10 cellular contexts compared by ENCODE assay signal in the genomic region with DNA sequence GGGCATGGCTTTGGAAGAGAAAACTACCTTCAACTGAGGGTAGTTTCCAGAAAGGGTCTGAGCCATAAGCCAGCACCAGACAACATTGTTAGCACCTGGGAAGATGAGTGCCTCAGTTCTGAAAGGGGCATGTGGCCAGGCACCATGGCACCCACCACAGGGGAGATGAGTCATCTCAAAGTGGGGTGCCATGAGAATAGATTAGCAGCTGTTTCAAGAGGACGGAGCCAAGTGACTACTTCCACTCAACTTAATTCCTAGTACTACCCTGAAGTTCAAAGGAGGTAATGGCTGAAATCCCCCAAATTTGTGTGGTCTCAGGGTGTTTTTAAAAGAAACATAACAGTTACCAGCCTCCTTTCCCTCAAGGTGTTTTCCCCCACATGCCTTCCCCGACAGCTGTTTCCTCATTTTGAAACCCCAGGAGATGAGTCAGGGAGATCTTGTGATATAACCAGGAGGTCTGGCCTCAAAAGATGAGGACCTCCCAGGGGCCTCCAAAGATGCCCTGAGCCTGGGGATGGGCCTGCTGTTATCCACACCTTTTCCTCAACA. TPM values are rescaled to one million over a fixed set of nuclear protein-coding genes. Genes with fewer than 3 reads are reported as not detected.
A peak's percentile ranks its signal among the peaks of the same experiment; 100 is the strongest.
DNase-seq lines count a peak whose midpoint lies in the region; ATAC-seq and TF ChIP-seq lines count a peak whose summit lies in the region.
"Had no signal": no experiment of that assay in that cellular context is flagged by ENCODE, and none has a peak within 500 bp of the region (broad histone marks: within the 10 kb centered on the region; RNA-seq: fewer than 3 reads in every experiment).

No MANE protein-coding gene starts in this region.

- no peaks in the 10 kb centered on the region for H3K9me2 ChIP-seq in hepatocyte (replicated peaks; ENCODE audit: insufficient read depth)

- peaks cover 0 to 3% of the 10 kb centered on the region in 2 donors for H3K36me3 Mint-ChIP-seq in activated T-cell treated with anti-CD3 and anti-CD28 coated beads, Interleukin-2, amount 50 U/mL, for 72 hours (ENCODE audit: insufficient read depth in 2 of 2)

- TF ChIP-seq CTCF in GM12865 (IDR thresholded peaks at IDR 0.05; ENCODE audit: insufficient read depth, low read depth, low read length, missing control alignments) (no peak), hepatocyte (IDR thresholded peaks at IDR 0.05; ENCODE audit: poor library complexity) (no peak), sigmoid colon (IDR thresholded peaks at IDR 0.05) (no peak)

- H3K36me3 ChIP-seq in hepatocyte (replicated peaks; ENCODE audit: insufficient read depth, low read depth): no peaks in the 10 kb centered on the region
- no peaks in the 10 kb centered on the region for H3K36me3 ChIP-seq in sigmoid colon

- no peak overlapping the region for H2AFZ ChIP-seq in hepatocyte

- H3K27ac ChIP-seq in hepatocyte (no peak overlapping the region), sigmoid colon (no peak overlapping the region)

- H3K27me3 ChIP-seq in hepatocyte (no peaks in the 10 kb centered on the region), sigmoid colon (no peaks in the 10 kb centered on the region)

- peak; percentile 72 for ATAC-seq in GM19395 (IDR thresholded peaks at IDR 0.05; ENCODE audit: unreplicated experiment)
- peak; percentile 68 for ATAC-seq in HG03108 (IDR thresholded peaks at IDR 0.05; ENCODE audit: unreplicated experiment)
- peak; percentile 93 to 94 for ATAC-seq in activated T-cell treated with anti-CD3 and anti-CD28 coated beads, Interleukin-2, amount 50 U/mL, for 72 hours (replicated peaks in 1 of 2)

- intact Hi-C loops in sigmoid colon (cut with DNase I): no loop called here

- no peaks in the 10 kb centered on the region for H3K9me3 ChIP-seq in hepatocyte (ENCODE audit: low read depth)
- no peaks in the 10 kb centered on the region for H3K9me3 ChIP-seq in sigmoid colon

- no peak for TF ChIP-seq EP300 in sigmoid colon (IDR thresholded peaks at IDR 0.05)

- H3K27ac Mint-ChIP-seq in activated T-cell treated with anti-CD3 and anti-CD28 coated beads, Interleukin-2, amount 50 U/mL, for 72 hours: peak overlapping the region; percentile 51

- H3K27me3 Mint-ChIP-seq in activated T-cell treated with anti-CD3 and anti-CD28 coated beads, Interleukin-2, amount 50 U/mL, for 72 hours (ENCODE audit: low read depth): peaks cover 58% of the 10 kb centered on the region

- H3K4me1 Mint-ChIP-seq in activated T-cell treated with anti-CD3 and anti-CD28 coated beads, Interleukin-2, amount 50 U/mL, for 72 hours (ENCODE audit: low read depth): peaks cover 25% of the 10 kb centered on the region

- WGBS in hepatocyte (ENCODE audit: low lambda C conversion rate, missing lambda C conversion rate): 85% methylated on average over 2 of the region's 2 CpGs
- WGBS in sigmoid colon, 2 donors: 59 to 76% methylated on average over 2 of the region's 2 CpGs

- TF ChIP-seq POLR2A in sigmoid colon (IDR thresholded peaks at IDR 0.05): no peak

- H3K79me2 ChIP-seq in hepatocyte: no peaks in the 10 kb centered on the region

- DNase-seq in GM12865 (ENCODE audit: low read depth): peak; percentile 75
- peak; percentile 67 to 81 for DNase-seq in activated T-cell treated with anti-CD3 and anti-CD28 coated beads, Interleukin-2, amount 50 U/mL, for 72 hours
- DNase-seq in hepatocyte (ENCODE audit: low spot score): no peak
- DNase-seq in sigmoid colon: no peak
- DNase-seq in inferior parietal cortex (ENCODE audit: extremely low spot score): no peak
- DNase-seq in NCI-H82 (lab: John Stamatoyannopoulos, UW): no peak
- DNase-seq: NCI-H2081 treated with DMSO at 0.1 percent for 48 hours had no signal

- H3K4me2 ChIP-seq in hepatocyte: no peak overlapping the region

- H3K4me3 Mint-ChIP-seq in activated T-cell treated with anti-CD3 and anti-CD28 coated beads, Interleukin-2, amount 50 U/mL, for 72 hours: peak overlapping the region; percentile 18 to 43

- H3K4me1 ChIP-seq in hepatocyte (ENCODE audit: insufficient read depth) (no peaks in the 10 kb centered on the region), sigmoid colon (no peaks in the 10 kb centered on the region)

- peaks cover 3 to 7% of the 10 kb centered on the region in 2 donors for H3K9me3 Mint-ChIP-seq in activated T-cell treated with anti-CD3 and anti-CD28 coated beads, Interleukin-2, amount 50 U/mL, for 72 hours

- H3K4me3 ChIP-seq in GM12865 (ENCODE audit: low read depth, low read length) (no peak overlapping the region), hepatocyte (no peak overlapping the region), sigmoid colon (no peak overlapping the region)

- no peaks in the 10 kb centered on the region for H4K20me1 ChIP-seq in hepatocyte (ENCODE audit: insufficient read depth, poor library complexity, severe bottlenecking)

RNA-seq across cellular contexts. Expression of a gene that starts 27.8 kb away (rescaled TPM):
- not detected for total RNA-seq in activated T-cell treated with anti-CD3 and anti-CD28 coated beads, Interleukin-2, amount 50 U/mL, for 72 hours
- total RNA-seq in hepatocyte (not detected in 2 replicates), sigmoid colon (not detected)
- polyA plus RNA-seq in hepatocyte (not detected in 2 replicates), sigmoid colon (not detected)
- total RNA-seq: glomerular endothelial cell had no signal

Comparison
In these comparisons a context has a peak if more than half of its experiments do, and no peak if none do; other contexts are left out.
1. DNase-seq: peak in GM12865 (single experiment) and activated T-cell treated with anti-CD3 and anti-CD28 coated beads, Interleukin-2, amount 50 U/mL, for 72 hours (2 of 2); none in hepatocyte (single experiment), sigmoid colon (single experiment), inferior parietal cortex (single experiment) and NCI-H82 (single experiment).
2. Peak in every context shown above with its lines, with median percentiles within 50 percentile points of each other: ATAC-seq.